Comparison of ENCODE assay signal across 1 cellular context in genomic region chr1:234722904-234723588, GRCh38.
TF ChIP-seq lines count a peak whose summit lies in the region.

No MANE protein-coding gene starts in this region.

TF ChIP-seq in HepG2, 621 proteins besides CTCF, POLR2A, EP300 and RAD21 (continued from another document and continues in another):
- TF ChIP-seq RNF219 (CRISPR knock-in tag; IDR thresholded peaks at IDR 0.05) (no peak), ZBTB14 (CRISPR knock-in tag; IDR thresholded peaks at IDR 0.05) (no peak), ZSCAN12 (CRISPR knock-in tag; IDR thresholded peaks at IDR 0.05) (no peak), ZNF773 (CRISPR knock-in tag; IDR thresholded peaks at IDR 0.05; ENCODE audit: borderline replicate concordance) (no peak), NFE2 (CRISPR knock-in tag; IDR thresholded peaks at IDR 0.05) (no peak), ZNF724P (CRISPR knock-in tag; IDR thresholded peaks at IDR 0.05; ENCODE audit: borderline replicate concordance) (no peak), PAXIP1 (CRISPR knock-in tag; conservative IDR thresholded peaks at IDR 0.05) (no peak), NFKB2 (CRISPR knock-in tag; IDR thresholded peaks at IDR 0.05; ENCODE audit: borderline replicate concordance) (no peak), ZNF34 (CRISPR knock-in tag; IDR thresholded peaks at IDR 0.05; ENCODE audit: borderline replicate concordance) (no peak), ADNP (CRISPR knock-in tag; IDR thresholded peaks at IDR 0.05) (no peak), ZNF562 (CRISPR knock-in tag; IDR thresholded peaks at IDR 0.05; ENCODE audit: borderline replicate concordance) (no peak), MBNL3 (CRISPR knock-in tag; conservative IDR thresholded peaks at IDR 0.05) (no peak), BRCA1 (CRISPR knock-in tag; IDR thresholded peaks at IDR 0.05) (no peak), ZNF747 (CRISPR knock-in tag; IDR thresholded peaks at IDR 0.05; ENCODE audit: borderline replicate concordance) (no peak), CCDC6 (CRISPR knock-in tag; IDR thresholded peaks at IDR 0.05) (no peak), CHD2 (IDR thresholded peaks at IDR 0.05; ENCODE audit: low read depth, low read length) (no peak), GATAD2A (CRISPR knock-in tag; IDR thresholded peaks at IDR 0.05) (peak; percentile 10; the same call in 1 of the 2 replicates), RFX3 (CRISPR knock-in tag; IDR thresholded peaks at IDR 0.05) (no peak), ZNF512 (CRISPR knock-in tag; IDR thresholded peaks at IDR 0.05) (no peak), FOSL2 (CRISPR knock-in tag; IDR thresholded peaks at IDR 0.05) (peak; percentile 62), HIC2 (CRISPR knock-in tag; IDR thresholded peaks at IDR 0.05; ENCODE audit: low read depth) (no peak), ETS1 (CRISPR knock-in tag; IDR thresholded peaks at IDR 0.05) (no peak), GLI4 (CRISPR knock-in tag; IDR thresholded peaks at IDR 0.05; ENCODE audit: borderline replicate concordance) (no peak), ZNF274 (CRISPR knock-in tag; IDR thresholded peaks at IDR 0.05) (no peak), GATA4 (IDR thresholded peaks at IDR 0.05; ENCODE audit: borderline replicate concordance, low read depth) (no peak), PTBP1 (IDR thresholded peaks at IDR 0.05; ENCODE audit: low read depth, low read length, poor library complexity, severe bottlenecking) (no peak), SNAI1 (CRISPR knock-in tag; IDR thresholded peaks at IDR 0.05; ENCODE audit: borderline replicate concordance) (no peak)
- TF ChIP-seq, protein P1, sequence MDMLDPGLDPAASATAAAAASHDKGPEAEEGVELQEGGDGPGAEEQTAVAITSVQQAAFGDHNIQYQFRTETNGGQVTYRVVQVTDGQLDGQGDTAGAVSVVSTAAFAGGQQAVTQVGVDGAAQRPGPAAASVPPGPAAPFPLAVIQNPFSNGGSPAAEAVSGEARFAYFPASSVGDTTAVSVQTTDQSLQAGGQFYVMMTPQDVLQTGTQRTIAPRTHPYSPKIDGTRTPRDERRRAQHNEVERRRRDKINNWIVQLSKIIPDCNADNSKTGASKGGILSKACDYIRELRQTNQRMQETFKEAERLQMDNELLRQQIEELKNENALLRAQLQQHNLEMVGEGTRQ (IDR thresholded peaks at IDR 0.05; ENCODE audit: low read depth, low read length) = no peak
- TF ChIP-seq, protein P1 (CRISPR knock-in tag; IDR thresholded peaks at IDR 0.05; ENCODE audit: borderline replicate concordance) = no peak
- TF ChIP-seq, protein P2, sequence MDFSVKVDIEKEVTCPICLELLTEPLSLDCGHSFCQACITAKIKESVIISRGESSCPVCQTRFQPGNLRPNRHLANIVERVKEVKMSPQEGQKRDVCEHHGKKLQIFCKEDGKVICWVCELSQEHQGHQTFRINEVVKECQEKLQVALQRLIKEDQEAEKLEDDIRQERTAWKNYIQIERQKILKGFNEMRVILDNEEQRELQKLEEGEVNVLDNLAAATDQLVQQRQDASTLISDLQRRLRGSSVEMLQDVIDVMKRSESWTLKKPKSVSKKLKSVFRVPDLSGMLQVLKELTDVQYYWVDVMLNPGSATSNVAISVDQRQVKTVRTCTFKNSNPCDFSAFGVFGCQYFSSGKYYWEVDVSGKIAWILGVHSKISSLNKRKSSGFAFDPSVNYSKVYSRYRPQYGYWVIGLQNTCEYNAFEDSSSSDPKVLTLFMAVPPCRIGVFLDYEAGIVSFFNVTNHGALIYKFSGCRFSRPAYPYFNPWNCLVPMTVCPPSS (IDR thresholded peaks at IDR 0.05) = no peak
- TF ChIP-seq, protein P3, sequence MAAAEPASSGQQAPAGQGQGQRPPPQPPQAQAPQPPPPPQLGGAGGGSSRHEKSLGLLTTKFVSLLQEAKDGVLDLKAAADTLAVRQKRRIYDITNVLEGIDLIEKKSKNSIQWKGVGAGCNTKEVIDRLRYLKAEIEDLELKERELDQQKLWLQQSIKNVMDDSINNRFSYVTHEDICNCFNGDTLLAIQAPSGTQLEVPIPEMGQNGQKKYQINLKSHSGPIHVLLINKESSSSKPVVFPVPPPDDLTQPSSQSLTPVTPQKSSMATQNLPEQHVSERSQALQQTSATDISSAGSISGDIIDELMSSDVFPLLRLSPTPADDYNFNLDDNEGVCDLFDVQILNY (CRISPR knock-in tag; conservative IDR thresholded peaks at IDR 0.05) = no peak
- TF ChIP-seq, protein P4, sequence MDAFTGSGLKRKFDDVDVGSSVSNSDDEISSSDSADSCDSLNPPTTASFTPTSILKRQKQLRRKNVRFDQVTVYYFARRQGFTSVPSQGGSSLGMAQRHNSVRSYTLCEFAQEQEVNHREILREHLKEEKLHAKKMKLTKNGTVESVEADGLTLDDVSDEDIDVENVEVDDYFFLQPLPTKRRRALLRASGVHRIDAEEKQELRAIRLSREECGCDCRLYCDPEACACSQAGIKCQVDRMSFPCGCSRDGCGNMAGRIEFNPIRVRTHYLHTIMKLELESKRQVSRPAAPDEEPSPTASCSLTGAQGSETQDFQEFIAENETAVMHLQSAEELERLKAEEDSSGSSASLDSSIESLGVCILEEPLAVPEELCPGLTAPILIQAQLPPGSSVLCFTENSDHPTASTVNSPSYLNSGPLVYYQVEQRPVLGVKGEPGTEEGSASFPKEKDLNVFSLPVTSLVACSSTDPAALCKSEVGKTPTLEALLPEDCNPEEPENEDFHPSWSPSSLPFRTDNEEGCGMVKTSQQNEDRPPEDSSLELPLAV (CRISPR knock-in tag; conservative IDR thresholded peaks at IDR 0.05; ENCODE audit: low read depth) = no peak
- TF ChIP-seq, protein P5, sequence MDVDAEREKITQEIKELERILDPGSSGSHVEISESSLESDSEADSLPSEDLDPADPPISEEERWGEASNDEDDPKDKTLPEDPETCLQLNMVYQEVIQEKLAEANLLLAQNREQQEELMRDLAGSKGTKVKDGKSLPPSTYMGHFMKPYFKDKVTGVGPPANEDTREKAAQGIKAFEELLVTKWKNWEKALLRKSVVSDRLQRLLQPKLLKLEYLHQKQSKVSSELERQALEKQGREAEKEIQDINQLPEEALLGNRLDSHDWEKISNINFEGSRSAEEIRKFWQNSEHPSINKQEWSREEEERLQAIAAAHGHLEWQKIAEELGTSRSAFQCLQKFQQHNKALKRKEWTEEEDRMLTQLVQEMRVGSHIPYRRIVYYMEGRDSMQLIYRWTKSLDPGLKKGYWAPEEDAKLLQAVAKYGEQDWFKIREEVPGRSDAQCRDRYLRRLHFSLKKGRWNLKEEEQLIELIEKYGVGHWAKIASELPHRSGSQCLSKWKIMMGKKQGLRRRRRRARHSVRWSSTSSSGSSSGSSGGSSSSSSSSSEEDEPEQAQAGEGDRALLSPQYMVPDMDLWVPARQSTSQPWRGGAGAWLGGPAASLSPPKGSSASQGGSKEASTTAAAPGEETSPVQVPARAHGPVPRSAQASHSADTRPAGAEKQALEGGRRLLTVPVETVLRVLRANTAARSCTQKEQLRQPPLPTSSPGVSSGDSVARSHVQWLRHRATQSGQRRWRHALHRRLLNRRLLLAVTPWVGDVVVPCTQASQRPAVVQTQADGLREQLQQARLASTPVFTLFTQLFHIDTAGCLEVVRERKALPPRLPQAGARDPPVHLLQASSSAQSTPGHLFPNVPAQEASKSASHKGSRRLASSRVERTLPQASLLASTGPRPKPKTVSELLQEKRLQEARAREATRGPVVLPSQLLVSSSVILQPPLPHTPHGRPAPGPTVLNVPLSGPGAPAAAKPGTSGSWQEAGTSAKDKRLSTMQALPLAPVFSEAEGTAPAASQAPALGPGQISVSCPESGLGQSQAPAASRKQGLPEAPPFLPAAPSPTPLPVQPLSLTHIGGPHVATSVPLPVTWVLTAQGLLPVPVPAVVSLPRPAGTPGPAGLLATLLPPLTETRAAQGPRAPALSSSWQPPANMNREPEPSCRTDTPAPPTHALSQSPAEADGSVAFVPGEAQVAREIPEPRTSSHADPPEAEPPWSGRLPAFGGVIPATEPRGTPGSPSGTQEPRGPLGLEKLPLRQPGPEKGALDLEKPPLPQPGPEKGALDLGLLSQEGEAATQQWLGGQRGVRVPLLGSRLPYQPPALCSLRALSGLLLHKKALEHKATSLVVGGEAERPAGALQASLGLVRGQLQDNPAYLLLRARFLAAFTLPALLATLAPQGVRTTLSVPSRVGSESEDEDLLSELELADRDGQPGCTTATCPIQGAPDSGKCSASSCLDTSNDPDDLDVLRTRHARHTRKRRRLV (CRISPR knock-in tag; IDR thresholded peaks at IDR 0.05) = no peak
